In the genomic region with DNA sequence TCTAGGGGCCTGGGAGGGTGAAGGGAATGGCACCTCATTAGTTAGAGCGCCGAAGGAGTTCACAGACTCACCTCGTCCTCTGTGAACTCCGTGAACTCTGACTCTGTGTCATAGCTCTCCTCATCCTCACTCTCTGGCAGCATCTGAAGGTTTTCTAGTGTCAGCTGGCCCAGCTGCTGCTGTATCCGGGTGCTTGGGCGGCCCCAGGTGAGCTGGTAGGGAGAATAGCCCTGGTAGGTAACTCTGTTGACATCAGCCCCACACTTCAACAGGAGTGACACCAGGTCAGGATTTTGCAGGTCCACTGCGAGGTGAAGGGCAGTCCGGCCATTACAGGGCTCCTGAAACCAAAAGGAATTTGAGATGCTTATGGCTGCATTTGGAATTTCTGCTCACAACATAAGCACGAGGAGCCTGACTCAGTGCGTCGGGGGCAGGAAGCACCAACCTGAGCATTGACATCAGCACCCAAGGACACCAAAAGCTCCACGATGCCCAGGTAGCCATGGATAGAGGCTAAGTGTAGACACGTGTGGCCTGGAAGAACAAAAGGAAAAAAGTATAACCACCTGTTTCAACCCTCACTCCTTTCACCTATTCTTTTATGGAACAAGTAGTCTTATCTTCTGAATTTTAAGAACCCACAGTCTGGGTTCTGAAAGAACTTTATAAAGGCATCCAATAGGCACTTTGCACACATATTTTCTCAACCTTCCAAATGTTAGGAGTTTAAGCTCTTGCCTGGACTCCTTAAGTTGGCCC, we compare ENCODE assay signal across 8 cellular contexts. TPM values are rescaled to one million over a fixed set of nuclear protein-coding genes. Genes with fewer than 3 reads are reported as not detected.
A peak's percentile ranks its signal among the peaks of the same experiment; 100 is the strongest.
DNase-seq lines count a peak whose midpoint lies in the region; ATAC-seq and TF ChIP-seq lines count a peak whose summit lies in the region.

No MANE protein-coding gene starts in this region.

- no CpG with 5 or more reads among the region's 13 CpGs for WGBS in mesendoderm (ENCODE audit: extremely low coverage, insufficient coverage, low lambda C conversion rate)
- WGBS in thyroid gland, 2 donors: 51 to 60% methylated on average over 13 of the region's 13 CpGs

- no peaks in the 10 kb centered on the region for H3K9me2 ChIP-seq in OCI-LY7 (ENCODE audit: insufficient read depth, low read length)

- CTCF ChIA-PET in AG04449 (lab: Yijun Ruan, JAX): interaction anchor here (0.6 to 6.6 kb wide), 10 partner anchors 9 to 260 kb away, joined by 3 to 87 read pairs (median 4); a partner anchor contains a TSS
- CTCF ChIA-PET in OCI-LY7 (lab: Charles Lee; ENCODE audit: unreplicated experiment): interaction anchor here (0.8 kb wide), 1 partner anchor 173 kb away, joined by 4 read pairs; no protein-coding TSS in a partner anchor
- CTCF ChIA-PET in MCF 10A (lab: Yijun Ruan, JAX): interaction anchor here (0.6 to 5.4 kb wide), 8 partner anchors 17 to 243 kb away, joined by 3 to 41 read pairs (median 5); no protein-coding TSS in a partner anchor

- H3K9ac ChIP-seq in mesendoderm (ENCODE audit: low read length): peak overlapping the region; percentile 94

- no peak for TF ChIP-seq POLR2A in thyroid gland (IDR thresholded peaks at IDR 0.05)

- peak overlapping the region; percentile 87 for H3K23ac ChIP-seq in mesendoderm (ENCODE audit: low read length)

- no peak overlapping the region for H2BK120ac ChIP-seq in mesendoderm (ENCODE audit: low read depth, low read length)

- H3K27ac Mint-ChIP-seq in MCF 10A (ENCODE audit: low read depth, unreplicated experiment): peak overlapping the region; percentile 91

- H3K36me3 ChIP-seq in OCI-LY7 (ENCODE audit: insufficient read depth, low read length) (peaks cover 45% of the 10 kb centered on the region), mesendoderm (ENCODE audit: control insufficient read depth, insufficient read depth, low read length) (peaks cover 17% of the 10 kb centered on the region), thyroid gland (peaks cover 36 to 38% of the 10 kb centered on the region in 2 donors)

- H3K4me2 ChIP-seq in OCI-LY7 (ENCODE audit: low read length): peak overlapping the region; percentile 85
- H3K4me2 ChIP-seq in mesendoderm (ENCODE audit: low read length): peak overlapping the region; percentile 96

- BruUV-seq in OCI-LY7 (replicated peaks; lab: Mats Ljungman, UMichigan) (no TSS peak), MCF 10A (replicated peaks; lab: Mats Ljungman, UMichigan) (no TSS peak)

- H3K18ac ChIP-seq in mesendoderm (ENCODE audit: low read length): peak overlapping the region; percentile 63

- H3K9me3 ChIP-seq in OCI-LY7 (ENCODE audit: low read length) (no peaks in the 10 kb centered on the region), thyroid gland (no peaks in the 10 kb centered on the region)

- POLR2A ChIA-PET in AG04449 (lab: Yijun Ruan, JAX): interaction anchor here (0.7 to 3.7 kb wide), 5 partner anchors 17 to 281 kb away, joined by 3 to 44 read pairs (median 4); a partner anchor contains a TSS
- POLR2A ChIA-PET in OCI-LY7 (lab: Charles Lee): interaction anchor here (0.6 to 5.0 kb wide), 8 partner anchors 23 to 694 kb away, joined by 3 to 37 read pairs (median 4); a partner anchor contains a TSS
- POLR2A ChIA-PET in MCF 10A (lab: Yijun Ruan, JAX): interaction anchor here (0.6 to 14.3 kb wide), 22 partner anchors 9 to 694 kb away, joined by 3 to 422 read pairs (median 10); a partner anchor contains a TSS

- H3K4me3 ChIP-seq in AG04449 (ENCODE audit: low read depth, low read length) (peak overlapping the region; percentile 87), OCI-LY7 (ENCODE audit: low read depth, low read length, poor library complexity, severe bottlenecking) (peak overlapping the region; percentile 93), mesendoderm (ENCODE audit: low read length) (peak overlapping the region; percentile 82), thyroid gland (replicated peaks in 1 of 3) (peak overlapping the region; percentile 53 to 67 (median 58))

- H3K4me3 Mint-ChIP-seq in MCF 10A (ENCODE audit: unreplicated experiment): peak overlapping the region; percentile 93

- TF ChIP-seq CTCF in AG04449 (IDR thresholded peaks at IDR 0.05; ENCODE audit: insufficient read depth, low read length, missing control alignments) (no peak), OCI-LY7 (conservative IDR thresholded peaks at IDR 0.05; ENCODE audit: low read length) (no peak), MCF 10A (IDR thresholded peaks at IDR 0.05; ENCODE audit: unreplicated experiment) (no peak), thyroid gland (IDR thresholded peaks at IDR 0.05) (no peak)

- H2BK5ac ChIP-seq in mesendoderm (ENCODE audit: low read length): peak overlapping the region; percentile 12

- H3K79me1 ChIP-seq in mesendoderm (ENCODE audit: low read length): peaks cover 15% of the 10 kb centered on the region

- peaks cover 15% of the 10 kb centered on the region; the same call in 1 of the 2 replicates for H4K20me1 ChIP-seq in OCI-LY7 (ENCODE audit: insufficient read depth, low read length)

- no peak for ATAC-seq in HG03432 (IDR thresholded peaks at IDR 0.05; ENCODE audit: unreplicated experiment)

- H3K27ac ChIP-seq in OCI-LY7 (ENCODE audit: low read depth, low read length, poor library complexity, severe bottlenecking): peak overlapping the region; percentile 79
- H3K27ac ChIP-seq in mesendoderm (ENCODE audit: low read depth, low read length): peak overlapping the region; percentile 69
- H3K27ac ChIP-seq in thyroid gland: peak overlapping the region; percentile 76 to 100 (median 96)

- H3K4ac ChIP-seq in mesendoderm (ENCODE audit: low read depth, low read length): no peak overlapping the region

- no peak overlapping the region for H2BK15ac ChIP-seq in mesendoderm (replicated peaks; ENCODE audit: low read depth)

- H3K4me1 ChIP-seq in OCI-LY7 (ENCODE audit: insufficient read depth, low read length, poor library complexity, severe bottlenecking) (peaks cover 66% of the 10 kb centered on the region), mesendoderm (ENCODE audit: control insufficient read depth, low read depth, low read length) (peaks cover 26% of the 10 kb centered on the region), thyroid gland (peaks cover 55 to 70% of the 10 kb centered on the region in 2 donors)

- no peak overlapping the region for H4K8ac ChIP-seq in mesendoderm (ENCODE audit: low read depth, low read length)

- H3K36me3 Mint-ChIP-seq in MCF 10A (ENCODE audit: insufficient read depth, unreplicated experiment): peaks cover 75% of the 10 kb centered on the region

- peak overlapping the region; percentile 54 for H2AK5ac ChIP-seq in mesendoderm (ENCODE audit: low read length)

- intact Hi-C loops in OCI-LY7 (cut with micrococcal nuclease; ENCODE audit: unreplicated experiment): loop anchor here (5.0 kb wide), 2 partner anchors 355 to 420 kb away; a partner anchor contains a TSS
- intact Hi-C loops in MCF 10A (cut with micrococcal nuclease): loop anchor here (1.0 to 2.0 kb wide), 2 partner anchors 110 to 281 kb away; a partner anchor contains a TSS
- intact Hi-C loops in thyroid gland (cut with DNase I): loop anchor here (5.0 kb wide), 1 partner anchor 65 kb away; no protein-coding TSS in a partner anchor

- H4K5ac ChIP-seq in mesendoderm (ENCODE audit: low read length): no peak overlapping the region

- peaks cover 42% of the 10 kb centered on the region for H3K4me1 Mint-ChIP-seq in MCF 10A (ENCODE audit: insufficient read depth, unreplicated experiment)

- no peak overlapping the region for H2AFZ ChIP-seq in OCI-LY7 (ENCODE audit: low read length)

- H3K56ac ChIP-seq in mesendoderm (ENCODE audit: low read length): peak overlapping the region; percentile 98

- no peaks in the 10 kb centered on the region for H3K27me3 ChIP-seq in mesendoderm (ENCODE audit: insufficient read depth, low read length, poor library complexity)
- no peaks in the 10 kb centered on the region for H3K27me3 ChIP-seq in thyroid gland

- DNase-seq in AG04449 (ENCODE audit: low read depth, low spot score): no peak
- DNase-seq in OCI-LY7 (ENCODE audit: low spot score): peak; percentile 15
- DNase-seq in MCF 10A (ENCODE audit: unreplicated experiment): peak; percentile 53
- no peak for DNase-seq in mesendoderm
- DNase-seq in thyroid gland: no peak
- no peak for DNase-seq in DMS 273 (lab: John Stamatoyannopoulos, UW; ENCODE audit: unreplicated experiment)
- no peak for DNase-seq in NCI-H526 treated with DMSO at 0.1 percent for 48 hours (lab: John Stamatoyannopoulos, UW)

- no peaks in the 10 kb centered on the region for H3K9me3 Mint-ChIP-seq in MCF 10A (ENCODE audit: unreplicated experiment)

- peaks cover 21% of the 10 kb centered on the region; the same call in 1 of the 2 replicates for H3K79me2 ChIP-seq in OCI-LY7 (ENCODE audit: insufficient read depth, low read depth, low read length)
- H3K79me2 ChIP-seq in mesendoderm (ENCODE audit: control insufficient read depth, insufficient read depth, low read length): peaks cover 28% of the 10 kb centered on the region

- no peaks in the 10 kb centered on the region for H3K27me3 Mint-ChIP-seq in MCF 10A (ENCODE audit: insufficient read depth, unreplicated experiment)

RNA-seq across cellular contexts. Expression of a gene that starts 2.0 kb away (rescaled TPM):
- total RNA-seq in OCI-LY7 (2014; rRNA removed; shearing (Covaris generic)): 100 and 109 TPM in 2 replicates
- total RNA-seq in OCI-LY7 (2022): 37.0 and 43.6 TPM in 2 replicates
- 74.5 and 112 TPM in 2 replicates for total RNA-seq in MCF 10A (2022)
- polyA plus RNA-seq in mesendoderm (2013, experiment 1 of 2): 49.3 TPM
- polyA plus RNA-seq in mesendoderm (2013, experiment 2 of 2): 45.6 TPM
- total RNA-seq in thyroid gland: 100 to 1,000 TPM; 200 to 434 (median 356) TPM

Comparison
In these comparisons a context has a peak if more than half of its experiments do, and no peak if none do; other contexts are left out.
1. DNase-seq: peak in OCI-LY7 (single experiment) and MCF 10A (single experiment); none in AG04449 (single experiment), mesendoderm (single experiment), thyroid gland (0 of 2), DMS 273 (single experiment) and NCI-H526 treated with DMSO at 0.1 percent for 48 hours (single experiment).
2. Peak in every context shown above with its lines, with median percentiles within 50 percentile points of each other: H3K4me3 ChIP-seq and H3K27ac ChIP-seq.